ENCODE assay signal across 8 cellular contexts in genomic region chr16:81746566-81746965, GRCh38. TPM values are rescaled to one million over a fixed set of nuclear protein-coding genes. Genes with fewer than 3 reads are reported as not detected.
A peak's percentile ranks its signal among the peaks of the same experiment; 100 is the strongest.
DNase-seq lines count a peak whose midpoint lies in the region; ATAC-seq and TF ChIP-seq lines count a peak whose summit lies in the region.

No MANE protein-coding gene starts in this region.

- 33 to 49% (median 44%) methylated on average over 5 of the region's 5 CpGs for WGBS in stomach, 5 donors

- peaks cover 3 to 11% (median 7%) of the 10 kb centered on the region in 4 donors for H3K4me1 ChIP-seq in stomach

- peak; percentile 8 for ATAC-seq in activated T-helper 17 cell treated with anti-CD3 and anti-CD28 coated beads, Interleukin-2, amount 50 U/mL, for 72 hours (replicated peaks)
- ATAC-seq in HG02840 (IDR thresholded peaks at IDR 0.05; ENCODE audit: low FRiP score, unreplicated experiment), result no peak

- POLR2A ChIA-PET in activated CD4-positive, alpha-beta T cell treated with anti-CD3 and anti-CD28 coated beads, Interleukin-2, amount 10 ng/mL, durations not matched to agents 7 days and 5 days (lab: Charles Lee), result no interaction called here

- no peaks in the 10 kb centered on the region for H3K9me3 ChIP-seq in stomach

- CTCF ChIA-PET in activated CD4-positive, alpha-beta T cell treated with anti-CD3 and anti-CD28 coated beads, Interleukin-2, amount 10 ng/mL, durations not matched to agents 7 days and 5 days (lab: Charles Lee), result interaction anchor here (1.0 kb wide), 1 partner anchor 13 kb away, joined by 3 read pairs; no protein-coding TSS in a partner anchor

- H3K36me3 ChIP-seq in stomach, result no peaks in the 10 kb centered on the region

- no peak for DNase-seq in activated CD4-positive, alpha-beta T cell treated with anti-CD3 and anti-CD28 coated beads, Interleukin-2, amount 10 ng/mL, durations not matched to agents 7 days and 5 days
- no peak for DNase-seq in activated CD4-positive, alpha-beta T cell treated with anti-CD3 and anti-CD28 coated beads for 48 hours
- DNase-seq in immature natural killer cell, result no peak
- DNase-seq in stomach, result no peak
- no peak for DNase-seq in RKO (ENCODE audit: low spot score)
- DNase-seq in ecto neural progenitor cell (ENCODE audit: low spot score), result no peak

- intact Hi-C loops in stomach (cut with DNase I; ENCODE audit: low total_unique reads), result no loop called here

- H3K27me3 Mint-ChIP-seq in activated CD4-positive, alpha-beta T cell treated with anti-CD3 and anti-CD28 coated beads, Interleukin-2, amount 10 ng/mL, durations not matched to agents 7 days and 5 days, result peaks cover 7% of the 10 kb centered on the region
- no peaks in the 10 kb centered on the region for H3K27me3 Mint-ChIP-seq in activated T-helper 17 cell treated with anti-CD3 and anti-CD28 coated beads, Interleukin-2, amount 50 U/mL, for 72 hours
- peaks cover 2% of the 10 kb centered on the region in 3 donors for H3K27me3 Mint-ChIP-seq in immature natural killer cell (ENCODE audit: low read depth in 3 of 3)

- TF ChIP-seq EP300 in stomach (IDR thresholded peaks at IDR 0.05), result no peak

- H3K9me3 Mint-ChIP-seq in activated CD4-positive, alpha-beta T cell treated with anti-CD3 and anti-CD28 coated beads, Interleukin-2, amount 10 ng/mL, durations not matched to agents 7 days and 5 days, result peaks cover 3% of the 10 kb centered on the region
- no peaks in the 10 kb centered on the region for H3K9me3 Mint-ChIP-seq in activated T-helper 17 cell treated with anti-CD3 and anti-CD28 coated beads, Interleukin-2, amount 50 U/mL, for 72 hours
- H3K9me3 Mint-ChIP-seq in immature natural killer cell, result no peaks in the 10 kb centered on the region

- peak overlapping the region; percentile 65 for H3K4me3 Mint-ChIP-seq in activated CD4-positive, alpha-beta T cell treated with anti-CD3 and anti-CD28 coated beads, Interleukin-2, amount 10 ng/mL, durations not matched to agents 7 days and 5 days
- peak overlapping the region; percentile 82 for H3K4me3 Mint-ChIP-seq in activated T-helper 17 cell treated with anti-CD3 and anti-CD28 coated beads, Interleukin-2, amount 50 U/mL, for 72 hours
- peak overlapping the region; percentile 72 to 89 (median 85) for H3K4me3 Mint-ChIP-seq in immature natural killer cell

- peak overlapping the region; percentile 27 to 42 (median 40) for H3K4me3 ChIP-seq in stomach

- no peaks in the 10 kb centered on the region for H3K27me3 ChIP-seq in stomach

- peak overlapping the region in 1 of 5 donors; percentile 7 for H3K27ac ChIP-seq in stomach

- TF ChIP-seq CTCF in stomach (IDR thresholded peaks at IDR 0.05), result no peak

- H3K36me3 Mint-ChIP-seq in activated CD4-positive, alpha-beta T cell treated with anti-CD3 and anti-CD28 coated beads, Interleukin-2, amount 10 ng/mL, durations not matched to agents 7 days and 5 days (ENCODE audit: low read depth), result no peaks in the 10 kb centered on the region
- no peaks in the 10 kb centered on the region for H3K36me3 Mint-ChIP-seq in activated T-helper 17 cell treated with anti-CD3 and anti-CD28 coated beads, Interleukin-2, amount 50 U/mL, for 72 hours (ENCODE audit: low read depth)
- no peaks in the 10 kb centered on the region for H3K36me3 Mint-ChIP-seq in immature natural killer cell

- no peak overlapping the region for H3K27ac Mint-ChIP-seq in activated CD4-positive, alpha-beta T cell treated with anti-CD3 and anti-CD28 coated beads, Interleukin-2, amount 10 ng/mL, durations not matched to agents 7 days and 5 days
- H3K27ac Mint-ChIP-seq in activated T-helper 17 cell treated with anti-CD3 and anti-CD28 coated beads, Interleukin-2, amount 50 U/mL, for 72 hours, result peak overlapping the region; percentile 91
- peak overlapping the region in 5 of 6 donors; percentile 83 to 91 (median 90) for H3K27ac Mint-ChIP-seq in immature natural killer cell

- peaks cover 28% of the 10 kb centered on the region for H3K4me1 Mint-ChIP-seq in activated CD4-positive, alpha-beta T cell treated with anti-CD3 and anti-CD28 coated beads, Interleukin-2, amount 10 ng/mL, durations not matched to agents 7 days and 5 days
- H3K4me1 Mint-ChIP-seq in activated T-helper 17 cell treated with anti-CD3 and anti-CD28 coated beads, Interleukin-2, amount 50 U/mL, for 72 hours, result peaks cover 10% of the 10 kb centered on the region
- peaks cover 14 to 18% of the 10 kb centered on the region in 2 donors for H3K4me1 Mint-ChIP-seq in immature natural killer cell

- TF ChIP-seq POLR2A in stomach (IDR thresholded peaks at IDR 0.05), result no peak

RNA-seq across cellular contexts. Expression of gene PLCG2, which starts 32.5 kb away (rescaled TPM):
- 1 to 10 TPM; 2.6 to 3.1 TPM for total RNA-seq in activated CD4-positive, alpha-beta T cell treated with anti-CD3 and anti-CD28 coated beads, Interleukin-2, amount 10 ng/mL, durations not matched to agents 7 days and 5 days
- 10 to 100 TPM in 1 of 2 donors, 1 to 10 TPM in 1; 6.6 to 11.0 TPM for total RNA-seq in activated T-helper 17 cell treated with anti-CD3 and anti-CD28 coated beads, Interleukin-2, amount 50 U/mL, for 72 hours
- 10 to 100 TPM; 24.4 to 91.6 (median 46.4) TPM for polyA plus RNA-seq in immature natural killer cell
- total RNA-seq in stomach, result 10 to 100 TPM in 4 of 5 donors, 1 to 10 TPM in 1; 8.1 to 68.5 (median 14.6) TPM
- 1 to 10 TPM in 2 of 3 donors, under 1 TPM in 1; 0.87 to 4.1 (median 2.0) TPM for polyA plus RNA-seq in stomach
